9 cellular contexts compared by ENCODE assay signal in the genomic region with DNA sequence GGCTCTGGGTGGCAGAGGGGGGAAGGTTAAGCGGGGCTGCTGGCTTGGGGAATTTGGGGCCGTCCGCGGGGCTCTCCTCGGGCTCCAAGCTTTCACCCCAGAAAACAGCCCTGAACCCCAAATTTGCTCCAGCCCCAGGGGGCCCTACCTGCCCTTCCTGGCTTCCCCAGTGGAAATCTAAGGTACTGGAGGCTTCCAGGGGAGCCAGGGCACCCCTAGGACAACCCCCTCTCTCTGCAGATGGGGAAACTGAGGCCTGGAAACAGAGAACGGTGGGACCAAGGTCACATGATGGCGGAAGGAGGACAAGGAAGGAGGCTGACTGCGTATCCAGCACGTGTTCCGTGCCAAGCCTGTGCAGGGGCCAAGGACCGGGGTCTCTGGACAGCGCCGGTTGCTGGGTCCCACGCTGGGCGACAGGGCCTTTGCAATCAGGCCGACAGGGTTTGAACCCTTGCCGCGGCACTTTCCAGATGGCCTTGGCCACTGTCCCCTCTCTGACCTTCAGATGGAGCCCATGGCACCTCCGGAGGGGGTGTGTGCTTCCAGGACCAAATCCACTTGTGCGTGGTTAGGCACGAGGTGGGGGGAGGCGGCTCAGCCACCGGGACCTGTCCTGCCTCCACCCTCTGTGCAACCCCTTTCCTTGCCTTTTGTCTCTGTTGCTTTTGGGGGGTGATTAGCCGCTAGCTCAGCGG.
DNase-seq lines count a peak whose midpoint lies in the region; ATAC-seq, FAIRE-seq and TF ChIP-seq lines count a peak whose summit lies in the region.
"Had no signal": no experiment of that assay in that cellular context is flagged by ENCODE, and none has a peak within 500 bp of the region (broad histone marks: within the 10 kb centered on the region; RNA-seq: fewer than 3 reads in every experiment).

No MANE protein-coding gene starts in this region.

- DNase-seq in NCI-H82 (lab: John Stamatoyannopoulos, UW) (peak; percentile 50), NCI-H82 treated with DMSO at 0.1 percent for 48 hours (lab: John Stamatoyannopoulos, UW; ENCODE audit: unreplicated experiment) (no peak), mammary epithelial cell (no peak), left lung (peak; percentile 51 to 74), testis (no peak), RCC 7860 (ENCODE audit: low spot score) (no peak), iPS-NIHi11 (ENCODE audit: low spot score) (no peak), NAMALWA (ENCODE audit: low spot score) (no peak)
- DNase-seq: AML-193 had no signal

- peaks cover 7% of the 10 kb centered on the region for H3K4me1 ChIP-seq in mammary epithelial cell (ENCODE audit: insufficient read depth, low read length)
- H3K4me1 ChIP-seq in left lung, result peaks cover 16 to 24% of the 10 kb centered on the region in 2 donors
- peaks cover 27% of the 10 kb centered on the region for H3K4me1 ChIP-seq in testis

- peak overlapping the region; percentile 24 to 42 (median 42) for H3K4me3 ChIP-seq in mammary epithelial cell (replicated peaks in 1 of 3; ENCODE audit: insufficient read depth in 1 of 3, low read depth in 2 of 3, low read length in 3 of 3)
- peak overlapping the region; percentile 35 to 40 for H3K4me3 ChIP-seq in left lung
- peak overlapping the region; percentile 48 to 57 for H3K4me3 ChIP-seq in testis

- TF ChIP-seq CTCF in mammary epithelial cell (conservative IDR thresholded peaks at IDR 0.05 in 1 of 2, IDR thresholded peaks at IDR 0.05 in 1 of 2; ENCODE audit: extremely low read depth in 1 of 2, insufficient read depth in 1 of 2, low read depth in 1 of 2, low read length in 2 of 2) (no peak), left lung (IDR thresholded peaks at IDR 0.05) (no peak), testis (IDR thresholded peaks at IDR 0.05) (no peak)

- H3K36me3 ChIP-seq in mammary epithelial cell (ENCODE audit: insufficient read depth, low read length) (no peaks in the 10 kb centered on the region), left lung (no peaks in the 10 kb centered on the region), testis (ENCODE audit: low read depth, missing control alignments) (no peaks in the 10 kb centered on the region)

- H3K4me2 ChIP-seq in mammary epithelial cell (ENCODE audit: insufficient read depth, low read depth, low read length), result peak overlapping the region; percentile 85

- peak overlapping the region; percentile 35 for H2AFZ ChIP-seq in mammary epithelial cell (ENCODE audit: low read depth, low read length)

- H3K9ac ChIP-seq in mammary epithelial cell (ENCODE audit: insufficient read depth, low read length), result no peak overlapping the region

- peak; percentile 35 for ATAC-seq in left lung

- no peak for TF ChIP-seq POLR2A in testis (IDR thresholded peaks at IDR 0.05)

- BruUV-seq in mammary epithelial cell (replicated peaks; lab: Mats Ljungman, UMichigan), result no TSS peak

- H3K79me2 ChIP-seq in mammary epithelial cell (ENCODE audit: insufficient read depth, low read length), result no peaks in the 10 kb centered on the region

- dilution Hi-C loops in mammary epithelial cell (cut with HindIII; ENCODE audit: low sequenced_read_pairs), result no loop called here

- CTCF ChIA-PET in mammary epithelial cell (lab: Charles Lee; ENCODE audit: low non-redundant PET), result interaction anchor here (0.6 kb wide), 1 partner anchor 182 kb away, joined by 4 read pairs; no protein-coding TSS in a partner anchor

- WGBS in mammary epithelial cell (ENCODE audit: low coverage, missing lambda C conversion rate), result 27% methylated on average over 18 of the region's 25 CpGs
- WGBS in testis, 2 donors, result 13 to 21% methylated on average over 23 to 25 of the region's 25 CpGs

- no peak overlapping the region for H3K27ac ChIP-seq in mammary epithelial cell (ENCODE audit: insufficient read depth, low read depth, low read length)
- no peak overlapping the region for H3K27ac ChIP-seq in left lung
- peak overlapping the region; percentile 67 to 88 for H3K27ac ChIP-seq in testis

- peaks cover 4% of the 10 kb centered on the region for H3K9me3 ChIP-seq in mammary epithelial cell (replicated peaks; ENCODE audit: insufficient read depth, low read length)
- H3K9me3 ChIP-seq in left lung, result no peaks in the 10 kb centered on the region
- H3K9me3 ChIP-seq in testis, result no peaks in the 10 kb centered on the region

- H3K27me3 ChIP-seq in mammary epithelial cell (ENCODE audit: insufficient read depth, low read length) (peaks cover 19% of the 10 kb centered on the region), left lung (peaks cover 6 to 36% of the 10 kb centered on the region in 2 donors), testis (no peaks in the 10 kb centered on the region)

- H4K20me1 ChIP-seq in mammary epithelial cell (ENCODE audit: insufficient read depth, low read length), result no peaks in the 10 kb centered on the region

- FAIRE-seq in RCC 7860 (lab: Jason Lieb, UNC), result no peak

- in situ Hi-C loops in mammary epithelial cell (cut with MboI; ENCODE audit: low sequenced_read_pairs in 2 of 2), result no loop called here

- intact Hi-C loops in mammary epithelial cell (cut with micrococcal nuclease) (no loop called here), left lung (cut with DNase I) (no loop called here), testis (cut with DNase I; ENCODE audit: low total_unique reads) (no loop called here)

Comparison
In these comparisons a context has a peak if more than half of its experiments do, and no peak if none do; other contexts are left out.
1. DNase-seq: peak in NCI-H82 (single experiment) and left lung (2 of 2); none in NCI-H82 treated with DMSO at 0.1 percent for 48 hours (single experiment), mammary epithelial cell (single experiment), testis (single experiment), RCC 7860 (single experiment), iPS-NIHi11 (single experiment) and NAMALWA (single experiment).
2. H3K27ac ChIP-seq: peak in testis (2 of 2); none in mammary epithelial cell (single experiment) and left lung (0 of 2).
3. Peak in every context shown above with its lines, with median percentiles within 50 percentile points of each other: H3K4me3 ChIP-seq.